Comparison of ENCODE assay signal across 26 cellular contexts in the genomic region with DNA sequence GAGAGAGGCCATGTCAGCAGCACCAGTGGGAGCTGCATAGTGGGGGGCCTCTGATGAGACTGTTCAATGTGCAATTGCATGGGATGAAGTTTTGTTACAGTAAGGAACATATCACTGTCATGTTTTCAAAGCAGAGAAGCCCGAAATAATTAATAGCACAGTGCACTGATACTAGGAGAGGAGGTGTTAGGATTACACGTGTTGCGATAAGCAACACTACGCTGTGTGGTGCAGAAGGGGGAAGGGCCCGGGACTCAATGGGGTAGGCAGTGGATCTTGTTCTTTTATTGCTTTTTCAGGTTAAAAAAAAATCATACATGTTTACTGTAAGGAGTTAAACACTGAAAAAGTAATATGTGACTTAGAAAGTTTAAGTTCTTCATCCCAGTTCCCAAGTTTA. TPM values are rescaled to one million over a fixed set of nuclear protein-coding genes. Genes with fewer than 3 reads are reported as not detected.
DNase-seq lines count a peak whose midpoint lies in the region; ATAC-seq, FAIRE-seq and TF ChIP-seq lines count a peak whose summit lies in the region.
"Had no signal": no experiment of that assay in that cellular context is flagged by ENCODE, and none has a peak within 500 bp of the region (broad histone marks: within the 10 kb centered on the region; RNA-seq: fewer than 3 reads in every experiment).

No MANE protein-coding gene starts in this region.

- no peaks in the 10 kb centered on the region for H3K4me1 Mint-ChIP-seq in activated CD8-positive, alpha-beta memory T cell treated with anti-CD3 and anti-CD28 coated beads, Interleukin-2, amount 10 ng/mL, durations not matched to agents 7 days and 5 days
- no peaks in the 10 kb centered on the region; the same call in 2 of the 3 replicates for H3K4me1 Mint-ChIP-seq in GM23338
- peaks cover 49% of the 10 kb centered on the region for H3K4me1 Mint-ChIP-seq in endothelial cell (ENCODE audit: unreplicated experiment)
- no peaks in the 10 kb centered on the region for H3K4me1 Mint-ChIP-seq in nephron progenitor cell
- H3K4me1 Mint-ChIP-seq: CD4-positive, CD25-positive, alpha-beta regulatory T cell had no signal

- peak overlapping the region; percentile 79; the same call in 1 of the 2 replicates for H3K27ac ChIP-seq in GM23338 (ENCODE audit: low read depth)
- H3K27ac ChIP-seq: 22Rv1, BLaER1, C4-2B had no signal

- no peak overlapping the region for H3K4me2 ChIP-seq in GM23338
- H3K4me2 ChIP-seq: BLaER1 had no signal

- DNase-seq in activated CD8-positive, alpha-beta memory T cell treated with anti-CD3 and anti-CD28 coated beads, Interleukin-2, amount 10 ng/mL, durations not matched to agents 7 days and 5 days: peak; percentile 29
- DNase-seq in activated CD8-positive, alpha-beta memory T cell treated with anti-CD3 and anti-CD28 coated beads for 24 hours: no peak
- DNase-seq in GM23338 (ENCODE audit: low spot score) (no peak), endothelial cell (ENCODE audit: low spot score) (peak; percentile 1), nephron progenitor cell (no peak), RCC 7860 (ENCODE audit: low spot score) (no peak)
- DNase-seq in stimulated activated CD4-positive, alpha-beta T cell treated with anti-CD3 and anti-CD28 coated beads, Interleukin-1b, Interleukin-23, amount 100 ng/mL, for 48 hours: no peak
- DNase-seq: CD4-positive, CD25-positive, alpha-beta regulatory T cell; CD8-positive, alpha-beta T cell; DMS153; DMS79; EL; GDM1; GOT3; HFFc6 had no signal

- H3K4me3 ChIP-seq in GM23338: no peak overlapping the region
- H3K4me3 ChIP-seq: BLaER1, GM12878, HAP-1 had no signal

- no peak for TF ChIP-seq CTCF in GM23338 (conservative IDR thresholded peaks at IDR 0.05; ENCODE audit: low read depth in 2 of 2)
- TF ChIP-seq CTCF in endothelial cell (IDR thresholded peaks at IDR 0.05; ENCODE audit: unreplicated experiment): no peak
- no peak for TF ChIP-seq CTCF in nephron progenitor cell (IDR thresholded peaks at IDR 0.05)

- H3K4me3 Mint-ChIP-seq in activated CD8-positive, alpha-beta memory T cell treated with anti-CD3 and anti-CD28 coated beads, Interleukin-2, amount 10 ng/mL, durations not matched to agents 7 days and 5 days: no peak overlapping the region
- H3K4me3 Mint-ChIP-seq in GM23338 (no peak overlapping the region), endothelial cell (ENCODE audit: unreplicated experiment) (peak overlapping the region; percentile 64), nephron progenitor cell (no peak overlapping the region)
- H3K4me3 Mint-ChIP-seq: B cell; CD4-positive, CD25-positive, alpha-beta regulatory T cell; CD8-positive, alpha-beta T cell; HFFc6 had no signal

- peaks cover 38% of the 10 kb centered on the region; the same call in 1 of the 2 replicates for H3F3A ChIP-seq in GM23338 (replicated peaks; ENCODE audit: low read depth)

- H3K4me1 ChIP-seq in GM23338 (ENCODE audit: insufficient read depth): no peaks in the 10 kb centered on the region
- H3K4me1 ChIP-seq: Caco-2, HAP-1 had no signal

- no peaks in the 10 kb centered on the region for H3K27me3 ChIP-seq in GM23338 (ENCODE audit: insufficient read depth)
- H3K27me3 ChIP-seq: BLaER1 had no signal

- no peak for FAIRE-seq in RCC 7860 (lab: Jason Lieb, UNC)
- FAIRE-seq: A204.1, GM12878, GM19239, H54 had no signal

- no peak overlapping the region for H3K27ac Mint-ChIP-seq in activated CD8-positive, alpha-beta memory T cell treated with anti-CD3 and anti-CD28 coated beads, Interleukin-2, amount 10 ng/mL, durations not matched to agents 7 days and 5 days
- H3K27ac Mint-ChIP-seq in GM23338: no peak overlapping the region
- peak overlapping the region; percentile 93 for H3K27ac Mint-ChIP-seq in endothelial cell (ENCODE audit: unreplicated experiment)
- H3K27ac Mint-ChIP-seq in nephron progenitor cell: peak overlapping the region; percentile 8
- H3K27ac Mint-ChIP-seq: B cell; CD4-positive, CD25-positive, alpha-beta regulatory T cell; CD8-positive, alpha-beta T cell; HFFc6 had no signal

- H3K36me3 Mint-ChIP-seq in activated CD8-positive, alpha-beta memory T cell treated with anti-CD3 and anti-CD28 coated beads, Interleukin-2, amount 10 ng/mL, durations not matched to agents 7 days and 5 days: peaks cover 2% of the 10 kb centered on the region
- H3K36me3 Mint-ChIP-seq in GM23338 (ENCODE audit: low read depth) (peaks cover 90% of the 10 kb centered on the region), endothelial cell (ENCODE audit: low read depth, unreplicated experiment) (peaks cover 84% of the 10 kb centered on the region), nephron progenitor cell (ENCODE audit: low read depth) (peaks cover 67% of the 10 kb centered on the region)

- H2AFZ ChIP-seq in GM23338: no peak overlapping the region

- H3K27me3 Mint-ChIP-seq in activated CD8-positive, alpha-beta memory T cell treated with anti-CD3 and anti-CD28 coated beads, Interleukin-2, amount 10 ng/mL, durations not matched to agents 7 days and 5 days: no peaks in the 10 kb centered on the region
- H3K27me3 Mint-ChIP-seq in GM23338 (ENCODE audit: insufficient read depth, low read depth, poor library complexity) (peaks cover 8% of the 10 kb centered on the region), endothelial cell (ENCODE audit: unreplicated experiment) (peaks cover 10% of the 10 kb centered on the region), nephron progenitor cell (ENCODE audit: low read depth, poor library complexity) (peaks cover 2% of the 10 kb centered on the region)
- H3K27me3 Mint-ChIP-seq: B cell; CD4-positive, CD25-positive, alpha-beta regulatory T cell had no signal

- peaks cover 29% of the 10 kb centered on the region for H4K20me1 ChIP-seq in GM23338 (replicated peaks; ENCODE audit: insufficient read depth)

- no peaks in the 10 kb centered on the region for H3K9me2 ChIP-seq in GM23338 (ENCODE audit: insufficient read depth)

- H3K36me3 ChIP-seq in GM23338 (ENCODE audit: insufficient read depth): peaks cover 77% of the 10 kb centered on the region

- peaks cover 11% of the 10 kb centered on the region for H3K79me2 ChIP-seq in GM23338 (replicated peaks; ENCODE audit: insufficient read depth)

- CTCF ChIA-PET in activated CD8-positive, alpha-beta memory T cell treated with anti-CD3 and anti-CD28 coated beads, Interleukin-2, amount 10 ng/mL, durations not matched to agents 7 days and 5 days (lab: Charles Lee): no interaction called here

- no peaks in the 10 kb centered on the region for H3K9me3 Mint-ChIP-seq in activated CD8-positive, alpha-beta memory T cell treated with anti-CD3 and anti-CD28 coated beads, Interleukin-2, amount 10 ng/mL, durations not matched to agents 7 days and 5 days (ENCODE audit: low read depth)
- H3K9me3 Mint-ChIP-seq in GM23338 (no peaks in the 10 kb centered on the region), endothelial cell (ENCODE audit: unreplicated experiment) (no peaks in the 10 kb centered on the region), nephron progenitor cell (no peaks in the 10 kb centered on the region)
- H3K9me3 Mint-ChIP-seq: CD4-positive, CD25-positive, alpha-beta regulatory T cell; CD8-positive, alpha-beta T cell; HFFc6 had no signal

- no peak for ATAC-seq in activated CD8-positive, alpha-beta memory T cell treated with anti-CD3 and anti-CD28 coated beads, Interleukin-2, amount 10 ng/mL, durations not matched to agents 7 days and 5 days
- ATAC-seq in GM23338: no peak
- ATAC-seq in HG03196 (IDR thresholded peaks at IDR 0.05; ENCODE audit: unreplicated experiment): no peak
- ATAC-seq: CD8-positive, alpha-beta T cell; GM12878 had no signal

TF ChIP-seq in GM23338, 12 proteins besides CTCF, POLR2A, EP300 and RAD21 (continues in another document):
- TF ChIP-seq ZNF114 (CRISPR knock-in tag; IDR thresholded peaks at IDR 0.05) (no peak), NANOG (IDR thresholded peaks at IDR 0.05; ENCODE audit: borderline replicate concordance) (no peak), CREB1 (CRISPR knock-in tag; IDR thresholded peaks at IDR 0.05; ENCODE audit: low read depth) (no peak)
- TF ChIP-seq, protein P1, sequence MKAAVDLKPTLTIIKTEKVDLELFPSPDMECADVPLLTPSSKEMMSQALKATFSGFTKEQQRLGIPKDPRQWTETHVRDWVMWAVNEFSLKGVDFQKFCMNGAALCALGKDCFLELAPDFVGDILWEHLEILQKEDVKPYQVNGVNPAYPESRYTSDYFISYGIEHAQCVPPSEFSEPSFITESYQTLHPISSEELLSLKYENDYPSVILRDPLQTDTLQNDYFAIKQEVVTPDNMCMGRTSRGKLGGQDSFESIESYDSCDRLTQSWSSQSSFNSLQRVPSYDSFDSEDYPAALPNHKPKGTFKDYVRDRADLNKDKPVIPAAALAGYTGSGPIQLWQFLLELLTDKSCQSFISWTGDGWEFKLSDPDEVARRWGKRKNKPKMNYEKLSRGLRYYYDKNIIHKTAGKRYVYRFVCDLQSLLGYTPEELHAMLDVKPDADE (IDR thresholded peaks at IDR 0.05): no peak

RNA-seq across cellular contexts. Expression of a gene that starts 29.2 kb away (rescaled TPM):
- 100 to 1,000 TPM; 235 to 311 TPM for total RNA-seq in activated CD8-positive, alpha-beta memory T cell treated with anti-CD3 and anti-CD28 coated beads, Interleukin-2, amount 10 ng/mL, durations not matched to agents 7 days and 5 days
- total RNA-seq in GM23338 (2014; rRNA removed; shearing (Covaris generic)): 31.2 and 40.4 TPM in 2 replicates
- polyA plus RNA-seq in GM23338 (2016; fragmentation: Nextera tagmentation; extraction: Ambion mirVana): 18.5 and 20.4 TPM in 2 replicates
- 294 TPM for total RNA-seq in endothelial cell (ENCODE audit: unreplicated experiment)

RNA-seq across cellular contexts. Expression of a gene that starts 37.5 kb away (rescaled TPM):
- total RNA-seq in activated CD8-positive, alpha-beta memory T cell treated with anti-CD3 and anti-CD28 coated beads, Interleukin-2, amount 10 ng/mL, durations not matched to agents 7 days and 5 days: 100 to 1,000 TPM; 161 TPM
- total RNA-seq in GM23338 (2014; rRNA removed; shearing (Covaris generic)): 157 and 175 TPM in 2 replicates
- 304 and 308 TPM in 2 replicates for polyA plus RNA-seq in GM23338 (2016; fragmentation: Nextera tagmentation; extraction: Ambion mirVana)
- total RNA-seq in endothelial cell (ENCODE audit: unreplicated experiment): 144 TPM

RNA-seq across cellular contexts. Expression of a gene that starts 53.2 kb away (rescaled TPM):
- 10 to 100 TPM in 1 of 2 experiments, 1 to 10 TPM in 1; 5.3 to 12.9 TPM for total RNA-seq in activated CD8-positive, alpha-beta memory T cell treated with anti-CD3 and anti-CD28 coated beads, Interleukin-2, amount 10 ng/mL, durations not matched to agents 7 days and 5 days
- 92.5 and 94.4 TPM in 2 replicates for total RNA-seq in GM23338 (2014; rRNA removed; shearing (Covaris generic))
- polyA plus RNA-seq in GM23338 (2016; fragmentation: Nextera tagmentation; extraction: Ambion mirVana): 37.1 and 40.1 TPM in 2 replicates
- total RNA-seq in endothelial cell (ENCODE audit: unreplicated experiment): 173 TPM

RNA-seq across cellular contexts. Expression of a gene that starts 57.9 kb away (rescaled TPM):
- not detected for total RNA-seq in activated CD8-positive, alpha-beta memory T cell treated with anti-CD3 and anti-CD28 coated beads, Interleukin-2, amount 10 ng/mL, durations not matched to agents 7 days and 5 days
- total RNA-seq in GM23338 (2014; rRNA removed; shearing (Covaris generic)): not detected in 2 replicates
- polyA plus RNA-seq in GM23338 (2016; fragmentation: Nextera tagmentation; extraction: Ambion mirVana): 0.17 and 0.52 TPM in 2 replicates
- not detected for total RNA-seq in endothelial cell (ENCODE audit: unreplicated experiment)
- total RNA-seq: CD4-positive, CD25-positive, alpha-beta regulatory T cell; CD8-positive, alpha-beta T cell had no signal
- polyA plus RNA-seq: CD4-positive, CD25-positive, alpha-beta regulatory T cell had no signal

Comparison
In these comparisons a context has a peak if more than half of its experiments do, and no peak if none do; other contexts are left out.
1. DNase-seq: peak in activated CD8-positive, alpha-beta memory T cell treated with anti-CD3 and anti-CD28 coated beads, Interleukin-2, amount 10 ng/mL, durations not matched to agents 7 days and 5 days (single experiment) and endothelial cell (single experiment); none in activated CD8-positive, alpha-beta memory T cell treated with anti-CD3 and anti-CD28 coated beads for 24 hours (single experiment), GM23338 (single experiment), nephron progenitor cell (single experiment), stimulated activated CD4-positive, alpha-beta T cell treated with anti-CD3 and anti-CD28 coated beads, Interleukin-1b, Interleukin-23, amount 100 ng/mL, for 48 hours (single experiment) and RCC 7860 (single experiment).
2. H3K27ac Mint-ChIP-seq: peak in endothelial cell (single experiment) and nephron progenitor cell (single experiment); none in activated CD8-positive, alpha-beta memory T cell treated with anti-CD3 and anti-CD28 coated beads, Interleukin-2, amount 10 ng/mL, durations not matched to agents 7 days and 5 days (single experiment) and GM23338 (single experiment).